ENCODE assay signal across 14 cellular contexts in the genomic region with DNA sequence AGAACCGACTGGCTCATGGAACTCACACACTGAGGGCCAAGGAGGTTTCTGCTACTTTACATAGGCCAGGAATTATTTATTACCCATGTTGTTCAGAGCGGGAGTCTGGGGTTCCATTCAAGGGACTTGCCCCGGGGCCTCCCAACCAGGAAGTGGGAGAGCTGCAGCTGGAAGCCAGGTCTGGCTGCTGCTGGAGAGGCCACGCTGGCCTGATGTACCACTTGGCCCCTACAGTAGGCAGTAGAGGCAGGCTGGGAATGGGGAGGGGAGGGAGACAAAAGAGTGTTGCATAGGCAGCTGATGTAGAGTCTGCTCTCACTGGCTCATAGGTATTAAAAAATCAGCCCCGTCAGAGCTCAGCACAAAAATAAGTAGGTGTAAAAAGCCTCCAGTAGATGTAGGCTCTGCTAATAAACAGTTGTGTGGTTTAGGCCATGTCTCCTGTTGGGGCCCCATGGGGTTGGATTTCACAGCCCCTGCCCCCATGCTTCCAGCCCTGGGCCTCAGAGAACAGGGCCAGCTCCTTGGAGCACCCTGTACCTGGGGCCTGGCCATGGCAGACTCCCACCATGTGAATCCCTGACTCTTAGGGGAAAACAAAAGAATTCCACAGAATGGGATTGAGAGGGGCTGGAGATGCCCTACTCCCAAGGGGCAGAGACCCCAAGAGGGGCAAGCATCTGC. TPM values are rescaled to one million over a fixed set of nuclear protein-coding genes. Genes with fewer than 3 reads are reported as not detected.
DNase-seq lines count a peak whose midpoint lies in the region; ATAC-seq and TF ChIP-seq lines count a peak whose summit lies in the region.
"Had no signal": no experiment of that assay in that cellular context is flagged by ENCODE, and none has a peak within 500 bp of the region (broad histone marks: within the 10 kb centered on the region; RNA-seq: fewer than 3 reads in every experiment).

No MANE protein-coding gene starts in this region.

- no peak overlapping the region for H3K27ac ChIP-seq in H9 (ENCODE audit: insufficient read length, low read depth, low read length)
- peak overlapping the region; percentile 65 to 74 for H3K27ac ChIP-seq in breast epithelium
- H3K27ac ChIP-seq: HL-60 had no signal

- ATAC-seq in mucosa of descending colon (peak; percentile 67), HG02938 (IDR thresholded peaks at IDR 0.05; ENCODE audit: unreplicated experiment) (no peak)

- no peak overlapping the region for H2BK120ac ChIP-seq in H9 (ENCODE audit: low read depth, low read length, poor library complexity, severe bottlenecking)

- no peaks in the 10 kb centered on the region for H3K9me3 Mint-ChIP-seq in H9

- no peak overlapping the region for H4K5ac ChIP-seq in H9 (ENCODE audit: insufficient read length, low read depth, low read length)

- H3K4ac ChIP-seq in H9 (ENCODE audit: low read depth, low read length) = no peak overlapping the region

- peaks cover 14 to 25% of the 10 kb centered on the region in 2 experiments for H3K4me1 Mint-ChIP-seq in H9

- intact Hi-C loops in breast epithelium (cut with DNase I; ENCODE audit: low total_unique reads) = no loop called here
- intact Hi-C loops in mucosa of descending colon (cut with DNase I, micrococcal nuclease) = no loop called here

- H4K20me1 ChIP-seq in H9 (ENCODE audit: control insufficient read depth, insufficient read depth, insufficient read length) = no peaks in the 10 kb centered on the region

- H3K79me2 ChIP-seq in H9 (ENCODE audit: insufficient read depth, low read length) = peaks cover 6% of the 10 kb centered on the region; the same call in 1 of the 2 replicates

- H3K4me2 ChIP-seq in H9 (ENCODE audit: insufficient read depth, insufficient read length, low read length) = no peak overlapping the region

- no peaks in the 10 kb centered on the region for H3K23me2 ChIP-seq in H9 (ENCODE audit: insufficient read length, low read depth, low read length, poor library complexity, severe bottlenecking)

- H2BK20ac ChIP-seq in H9 (ENCODE audit: low read depth, low read length, poor library complexity, severe bottlenecking) = no peak overlapping the region

- H3K27me3 Mint-ChIP-seq in H9 (ENCODE audit: low read depth) = no peaks in the 10 kb centered on the region; the same call in 1 of the 2 replicates

- H2BK5ac ChIP-seq in H9 (ENCODE audit: insufficient read length, low read length) = no peak overlapping the region

- no peak overlapping the region for H3K9ac ChIP-seq in H9 (ENCODE audit: extremely low read depth, insufficient read length, low read length)

- no peak overlapping the region for H3T11ph ChIP-seq in H9 (ENCODE audit: low read length)

- peak; percentile 38 for DNase-seq in DMS53 (lab: John Stamatoyannopoulos, UW)
- no peak for DNase-seq in DMS53 treated with DMSO at 0.1 percent for 48 hours (lab: John Stamatoyannopoulos, UW; ENCODE audit: unreplicated experiment)
- no peak for DNase-seq in H9
- DNase-seq in breast epithelium (ENCODE audit: low spot score in 2 of 2) = peak in 1 of 2 donors; percentile 41
- peak in 2 of 3 donors; percentile 39 to 48 for DNase-seq in mucosa of descending colon
- DNase-seq in cerebellum (ENCODE audit: low spot score) = no peak
- no peak for DNase-seq in hepatic stellate cell (ENCODE audit: low spot score)
- DNase-seq: 8988T; activated T-cell treated with anti-CD3 and anti-CD28 coated beads, Interleukin-2, amount 50 U/mL, for 48 hours; effector memory CD4-positive, alpha-beta T cell; GOT3; NCI-H345 had no signal

- peak; percentile 30; the same call in 2 of the 3 replicates for TF ChIP-seq CTCF in H9 (conservative IDR thresholded peaks at IDR 0.05)
- no peak for TF ChIP-seq CTCF in breast epithelium (IDR thresholded peaks at IDR 0.05)
- no peak for TF ChIP-seq CTCF in mucosa of descending colon (IDR thresholded peaks at IDR 0.05)

- no peak overlapping the region for H2AK5ac ChIP-seq in H9 (ENCODE audit: insufficient read length, low read length)

- H3K9me3 ChIP-seq in H9 (ENCODE audit: control insufficient read depth, low read depth, low read length) (no peaks in the 10 kb centered on the region), breast epithelium (no peaks in the 10 kb centered on the region), mucosa of descending colon (no peaks in the 10 kb centered on the region)

- H3K4me3 Mint-ChIP-seq in H9 = no peak overlapping the region

- H3K36me3 ChIP-seq in breast epithelium (no peaks in the 10 kb centered on the region), mucosa of descending colon (ENCODE audit: low read depth) (no peaks in the 10 kb centered on the region)

- H3K23ac ChIP-seq in H9 (ENCODE audit: insufficient read length, low read depth, low read length) = no peak overlapping the region

- no peak for TF ChIP-seq POLR2A in breast epithelium (IDR thresholded peaks at IDR 0.05)

- H4K8ac ChIP-seq in H9 (replicated peaks; ENCODE audit: insufficient read length, low read depth, low read length) = no peak overlapping the region

- peaks cover 23 to 81% (median 59%) of the 10 kb centered on the region in 3 experiments; a peak in 6 of 7 replicates for H3K36me3 Mint-ChIP-seq in H9 (ENCODE audit: insufficient read depth in 1 of 3, low read depth in 3 of 3)

- H3K18ac ChIP-seq in H9 (ENCODE audit: insufficient read length, low read depth, low read length) = no peak overlapping the region

- no peak overlapping the region for H3K56ac ChIP-seq in H9 (ENCODE audit: insufficient read length, low read depth, low read length)

- no peaks in the 10 kb centered on the region for H3K27me3 ChIP-seq in H9 (ENCODE audit: insufficient read depth, low read length)
- no peaks in the 10 kb centered on the region for H3K27me3 ChIP-seq in breast epithelium

- no peak overlapping the region for H3K14ac ChIP-seq in H9 (ENCODE audit: insufficient read depth, low read length)

- no peak overlapping the region for H2AFZ ChIP-seq in H9 (ENCODE audit: low read length)

- H3K4me3 ChIP-seq in breast epithelium = no peak overlapping the region
- no peak overlapping the region for H3K4me3 ChIP-seq in mucosa of descending colon

- H3K4me1 ChIP-seq in H9 (ENCODE audit: insufficient read depth, low read length) (no peaks in the 10 kb centered on the region), breast epithelium (no peaks in the 10 kb centered on the region), mucosa of descending colon (ENCODE audit: low read depth) (peaks cover 3% of the 10 kb centered on the region)

- WGBS in H9 (ENCODE audit: extremely low coverage, insufficient read length, low lambda C conversion rate) = no CpG with 5 or more reads among the region's 5 CpGs

- H3K27ac Mint-ChIP-seq in H9 = peak overlapping the region; percentile 39 to 95 (median 81); a peak in 2 of 7 replicates

- no peak overlapping the region for H4K91ac ChIP-seq in H9 (ENCODE audit: insufficient read length, low read depth, low read length)

- H2BK12ac ChIP-seq in H9 (ENCODE audit: insufficient read length, low read depth, low read length) = no peak overlapping the region

- H3K79me1 ChIP-seq in H9 (ENCODE audit: insufficient read depth, low read depth, low read length, poor library complexity, severe bottlenecking) = no peaks in the 10 kb centered on the region

- no peak overlapping the region; the same call in 1 of the 2 replicates for H2BK15ac ChIP-seq in H9 (ENCODE audit: low read depth, low read length)

RNA-seq across cellular contexts. Expression of a gene that starts 11.7 kb away (rescaled TPM):
- total RNA-seq in H9 (2021) (69.2 and 78.6 TPM in 2 replicates), breast epithelium (10 to 100 TPM in 1 of 3 donors, 1 to 10 TPM in 2; 1.6 to 14.7 (median 6.3) TPM), mucosa of descending colon (1 to 10 TPM; 1.3 to 6.5 (median 1.4) TPM), cerebellum (74.2 TPM)

Comparison
In these comparisons a context has a peak if more than half of its experiments do, and no peak if none do; other contexts are left out.
1. DNase-seq: peak in DMS53 (single experiment) and mucosa of descending colon (2 of 3); none in DMS53 treated with DMSO at 0.1 percent for 48 hours (single experiment), H9 (single experiment), cerebellum (single experiment) and hepatic stellate cell (single experiment).